28 cellular contexts compared by ENCODE assay signal in genomic region chr1:181660621-181661020, GRCh38.
"Had no signal": no experiment of that assay in that cellular context is flagged by ENCODE, and none has a peak within 500 bp of the region (broad histone marks: within the 10 kb centered on the region; RNA-seq: fewer than 3 reads in every experiment).

No MANE protein-coding gene starts in this region.

- H3K9me3 Mint-ChIP-seq: activated naive CD8-positive, alpha-beta T cell treated with anti-CD3 and anti-CD28 coated beads, Interleukin-2, amount 10 ng/mL, durations not matched to agents 7 days and 5 days; central memory CD8-positive, alpha-beta T cell; T-helper 1 cell treated with Interleukin-12 subunit alpha and Interleukin-12 subunit beta and Interleukin-4 antibody, amounts not matched to agents 30 μg/mL and 1 μg/mL, for 36 hours; WTC11 had no signal

- H3K4me3 Mint-ChIP-seq: activated CD8-positive, alpha-beta T cell treated with anti-CD3 and anti-CD28 coated beads, Interleukin-2, amount 10 ng/mL, durations not matched to agents 7 days and 5 days; activated naive CD8-positive, alpha-beta T cell treated with anti-CD3 and anti-CD28 coated beads, Interleukin-2, amount 10 ng/mL, durations not matched to agents 7 days and 5 days; central memory CD8-positive, alpha-beta T cell; T-helper 1 cell treated with Interleukin-12 subunit alpha and Interleukin-12 subunit beta and Interleukin-4 antibody, amounts not matched to agents 30 μg/mL and 1 μg/mL, for 36 hours; WTC11 had no signal

- H3K4me1 ChIP-seq: adrenal gland, body of pancreas, Peyer's patch had no signal

- H3K27ac ChIP-seq: adrenal gland, body of pancreas, Peyer's patch had no signal

- ATAC-seq: activated CD8-positive, alpha-beta T cell treated with anti-CD3 and anti-CD28 coated beads, Interleukin-2, amount 10 ng/mL, durations not matched to agents 7 days and 5 days; body of pancreas; WTC11 had no signal

- H3K4me3 ChIP-seq: adrenal gland, body of pancreas, MG63, Peyer's patch had no signal

- H3K27me3 ChIP-seq: adrenal gland, body of pancreas, MG63, Peyer's patch had no signal

- H3K36me3 Mint-ChIP-seq: activated naive CD8-positive, alpha-beta T cell treated with anti-CD3 and anti-CD28 coated beads, Interleukin-2, amount 10 ng/mL, durations not matched to agents 7 days and 5 days; WTC11 had no signal

- H3K4me1 Mint-ChIP-seq: activated naive CD8-positive, alpha-beta T cell treated with anti-CD3 and anti-CD28 coated beads, Interleukin-2, amount 10 ng/mL, durations not matched to agents 7 days and 5 days; central memory CD8-positive, alpha-beta T cell had no signal

- H3K9me3 ChIP-seq: adrenal gland, body of pancreas, MG63, Peyer's patch had no signal

- H3K27ac Mint-ChIP-seq: activated CD8-positive, alpha-beta T cell treated with anti-CD3 and anti-CD28 coated beads, Interleukin-2, amount 10 ng/mL, durations not matched to agents 7 days and 5 days; activated naive CD8-positive, alpha-beta T cell treated with anti-CD3 and anti-CD28 coated beads, Interleukin-2, amount 10 ng/mL, durations not matched to agents 7 days and 5 days; T-helper 1 cell treated with Interleukin-12 subunit alpha and Interleukin-12 subunit beta and Interleukin-4 antibody, amounts not matched to agents 30 μg/mL and 1 μg/mL, for 36 hours; WTC11 had no signal

- DNase-seq: activated CD4-positive, alpha-beta T cell treated with anti-CD3 and anti-CD28 coated beads for 48 hours; activated CD4-positive, alpha-beta T cell treated with anti-CD3 and anti-CD28 coated beads, Interleukin-2, amount 50 U/mL, for 4 hours; activated CD4-positive, CD25-positive, alpha-beta regulatory T cell treated with anti-CD3 and anti-CD28 coated beads, Interleukin-2, amount 50 U/mL, for 72 hours; activated CD8-positive, alpha-beta memory T cell treated with anti-CD3 and anti-CD28 coated beads, Interleukin-2, amount 50 U/mL, for 48 hours; activated CD8-positive, alpha-beta T cell treated with anti-CD3 and anti-CD28 coated beads, Interleukin-2, amount 10 ng/mL, durations not matched to agents 7 days and 5 days; activated naive CD4-positive, alpha-beta T cell treated with anti-CD3 and anti-CD28 coated beads, Interleukin-2, amount 50 U/mL, for 16 hours; activated naive CD8-positive, alpha-beta T cell treated with anti-CD3 and anti-CD28 coated beads, Interleukin-2, amount 10 ng/mL, durations not matched to agents 7 days and 5 days; activated T-cell treated with anti-CD3 and anti-CD28 coated beads, Interleukin-2, amount 50 U/mL, for 1 hour; adrenal gland; aorta; body of pancreas; MG63; MV-4-11; NCI-H1092 treated with DMSO at 0.1 percent for 48 hours; NCI-H1417 treated with DMSO at 0.1 percent for 48 hours; NCI-H1694; NCI-H2029; NCI-H2107; NCI-H2171 treated with DMSO at 0.1 percent for 48 hours; NCI-H345; NCI-H510A; NCI-H526 treated with DMSO at 0.1 percent for 48 hours; NK-92 treated with Interleukin-12 subunit alpha and Interleukin-12 subunit beta, amount 100 ng/mL, for 24 hours; Peyer's patch; SHP77 treated with DMSO at 0.1 percent for 48 hours had no signal

- H3K36me3 ChIP-seq: adrenal gland, MG63, Peyer's patch had no signal
